In the genomic region with DNA sequence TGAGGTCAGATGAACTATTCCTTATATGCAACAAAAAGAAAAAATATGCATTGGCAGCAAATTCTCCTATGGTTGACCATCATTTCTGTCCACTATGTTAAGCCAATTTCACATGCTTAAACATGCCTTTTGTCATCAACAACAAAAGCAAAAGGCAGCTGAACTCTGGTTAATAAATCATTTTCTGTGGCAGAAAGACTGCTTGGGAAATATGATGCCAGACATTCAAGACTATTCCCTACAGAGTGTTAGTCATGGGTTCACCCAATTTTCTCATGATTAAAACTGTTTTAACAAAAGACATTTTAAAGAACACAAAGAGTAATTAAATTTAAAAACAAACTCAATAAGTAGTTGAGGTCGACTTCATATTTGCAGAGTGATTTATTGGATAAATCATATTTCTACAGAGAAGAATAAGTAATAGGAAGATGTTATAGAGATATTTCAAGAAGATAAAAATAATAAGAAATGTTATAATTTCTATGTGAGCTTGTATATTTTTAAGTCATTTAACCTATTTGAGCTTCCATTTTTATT, we compare ENCODE assay signal across 21 cellular contexts.
"Had no signal": no experiment of that assay in that cellular context is flagged by ENCODE, and none has a peak within 500 bp of the region (broad histone marks: within the 10 kb centered on the region; RNA-seq: fewer than 3 reads in every experiment).

No MANE protein-coding gene starts in this region.

- H3K27ac Mint-ChIP-seq: activated CD4-positive, alpha-beta memory T cell treated with anti-CD3 and anti-CD28 coated beads, Interleukin-2, amount 10 ng/mL, durations not matched to agents 7 days and 5 days; immature natural killer cell; natural killer cell treated with Interleukin-12 subunit alpha and Interleukin-12 subunit beta and Interleukin-15 and Interleukin-18, amount 100 ng/mL, for 72 hours; T-helper 17 cell had no signal

- H3K27me3 Mint-ChIP-seq: activated CD4-positive, alpha-beta memory T cell treated with anti-CD3 and anti-CD28 coated beads, Interleukin-2, amount 10 ng/mL, durations not matched to agents 7 days and 5 days; natural killer cell treated with Interleukin-12 subunit alpha and Interleukin-12 subunit beta and Interleukin-15 and Interleukin-18, amount 100 ng/mL, for 72 hours; T-helper 17 cell had no signal

- H3K4me1 ChIP-seq: body of pancreas, foreskin keratinocyte, transverse colon had no signal

- DNase-seq: activated CD4-positive, alpha-beta memory T cell treated with anti-CD3 and anti-CD28 coated beads, Interleukin-2, amount 10 ng/mL, durations not matched to agents 7 days and 5 days; activated CD4-positive, alpha-beta T cell treated with anti-CD3 and anti-CD28 coated beads for 4 hours; activated effector memory CD4-positive, alpha-beta T cell treated with Interleukin-2 at 50 U/mL for 16 hours; activated naive CD4-positive, alpha-beta T cell treated with anti-CD3 and anti-CD28 coated beads, Interleukin-2, amount 50 U/mL, for 16 hours; activated T-cell treated with anti-CD3 and anti-CD28 coated beads, Interleukin-2, amount 50 U/mL, for 4 hours; body of pancreas; central memory CD4-positive, alpha-beta T cell; cortex of kidney; effector CD4-positive, alpha-beta T cell; head of caudate nucleus; immature natural killer cell; mesendoderm; nucleus accumbens; posterior cingulate gyrus; stimulated activated CD4-positive, alpha-beta T cell treated with anti-CD3 and anti-CD28 coated beads, Interleukin-4, amount 100 ng/mL, for 24 hours; stimulated activated naive CD4-positive, alpha-beta T cell; T-helper 17 cell; transverse colon had no signal

- H3K27me3 ChIP-seq: body of pancreas, foreskin keratinocyte, transverse colon had no signal

- H3K4me1 Mint-ChIP-seq: activated CD4-positive, alpha-beta memory T cell treated with anti-CD3 and anti-CD28 coated beads, Interleukin-2, amount 10 ng/mL, durations not matched to agents 7 days and 5 days; immature natural killer cell; T-helper 17 cell had no signal

- H3K4me3 ChIP-seq: body of pancreas, skin epidermis, transverse colon had no signal

- H3K27ac ChIP-seq: body of pancreas, foreskin keratinocyte, skin epidermis, transverse colon had no signal

- ATAC-seq: activated T-cell treated with anti-CD3 and anti-CD28 coated beads, Interleukin-2, amount 50 U/mL, for 4 hours; body of pancreas; foreskin keratinocyte; natural killer cell treated with Interleukin-12 subunit alpha and Interleukin-12 subunit beta and Interleukin-15 and Interleukin-18, amount 100 ng/mL, for 72 hours; T-helper 17 cell had no signal

- H3K9me3 ChIP-seq: body of pancreas, transverse colon had no signal

- H3K36me3 ChIP-seq: transverse colon had no signal

- H3K4me3 Mint-ChIP-seq: activated CD4-positive, alpha-beta memory T cell treated with anti-CD3 and anti-CD28 coated beads, Interleukin-2, amount 10 ng/mL, durations not matched to agents 7 days and 5 days; activated T-cell treated with anti-CD3 and anti-CD28 coated beads, Interleukin-2, amount 50 U/mL, for 4 hours; immature natural killer cell; natural killer cell treated with Interleukin-12 subunit alpha and Interleukin-12 subunit beta and Interleukin-15 and Interleukin-18, amount 100 ng/mL, for 72 hours; T-helper 17 cell had no signal
